In genomic region chr5:3542158-3542557, GRCh38 we compare ENCODE assay signal across 18 cellular contexts. TPM values are rescaled to one million over a fixed set of nuclear protein-coding genes. Genes with fewer than 3 reads are reported as not detected.
"Had no signal": no experiment of that assay in that cellular context is flagged by ENCODE, and none has a peak within 500 bp of the region (broad histone marks: within the 10 kb centered on the region; RNA-seq: fewer than 3 reads in every experiment).

No MANE protein-coding gene starts in this region.

- H3K4me1 ChIP-seq: colonic mucosa, right atrium auricular region, thyroid gland had no signal

- H3K9me3 ChIP-seq: colonic mucosa, neutrophil, right atrium auricular region, thyroid gland had no signal

- FAIRE-seq: endothelial cell of umbilical vein, small intestine had no signal

- H3K27ac ChIP-seq: colonic mucosa, neutrophil, right atrium auricular region, thyroid gland had no signal

- H3K36me3 ChIP-seq: colonic mucosa, neutrophil, right atrium auricular region, thyroid gland had no signal

- H3K4me3 ChIP-seq: colonic mucosa, mucosa of descending colon, right atrium auricular region, thyroid gland had no signal

- DNase-seq: activated CD4-positive, alpha-beta T cell treated with anti-CD3 and anti-CD28 coated beads, Interleukin-2, amount 50 U/mL, for 1 hour; activated naive CD4-positive, alpha-beta T cell treated with anti-CD3 and anti-CD28 coated beads, Interleukin-2, amount 10 ng/mL, durations not matched to agents 7 days and 5 days; activated T-cell treated with anti-CD3 and anti-CD28 coated beads for 4 hours; caudate nucleus; colonic mucosa; effector CD4-positive, alpha-beta T cell; hippocampal formation; left colon; mucosa of descending colon; naive thymus-derived CD8-positive, alpha-beta T cell; small intestine; thyroid gland had no signal

- ATAC-seq: left colon; mucosa of descending colon; naive thymus-derived CD8-positive, alpha-beta T cell had no signal

- H3K27me3 ChIP-seq: colonic mucosa, neutrophil, right atrium auricular region, thyroid gland had no signal

RNA-seq across cellular contexts. Expression of gene IRX1, which starts 53.5 kb away (rescaled TPM):
- total RNA-seq: activated CD8-positive, alpha-beta memory T cell treated with anti-CD3 and anti-CD28 coated beads for 36 hours; activated T-helper 2 cell treated with anti-CD3 and anti-CD28 coated beads, Interferon-gamma antibody, Interleukin-2, Interleukin-4, amounts not matched to agents 10 μg/mL and 5 μg/mL and 100 μg/mL, durations not matched to agents 14 hours and 24 hours and 36 hours; colonic mucosa; endothelial cell of umbilical vein; left colon; lung microvascular endothelial cell; mucosa of descending colon; naive thymus-derived CD8-positive, alpha-beta T cell had no signal
- polyA plus RNA-seq: endothelial cell of umbilical vein; naive thymus-derived CD8-positive, alpha-beta T cell; small intestine had no signal
